13 cellular contexts compared by ENCODE assay signal in genomic region chr6:22042713-22043112, GRCh38.
DNase-seq lines count a peak whose midpoint lies in the region; ATAC-seq, FAIRE-seq and TF ChIP-seq lines count a peak whose summit lies in the region.
"Had no signal": no experiment of that assay in that cellular context is flagged by ENCODE, and none has a peak within 500 bp of the region (broad histone marks: within the 10 kb centered on the region; RNA-seq: fewer than 3 reads in every experiment).

No MANE protein-coding gene starts in this region.

- H3K36me3 Mint-ChIP-seq in astrocyte (ENCODE audit: low read depth, unreplicated experiment): peaks cover 25% of the 10 kb centered on the region
- H3K36me3 Mint-ChIP-seq in activated naive CD8-positive, alpha-beta T cell treated with anti-CD3 and anti-CD28 coated beads for 36 hours: no peaks in the 10 kb centered on the region

- in situ Hi-C loops in ACHN (cut with HindIII; ENCODE audit: low pct_ligation_motif_present, low pct_unique_long_range_greater_than_20kb, low sequenced_read_pairs): no loop called here

- ATAC-seq in left cardiac atrium (peak; percentile 18 to 58), sciatic nerve (peak; percentile 68), GM18505 (IDR thresholded peaks at IDR 0.05; ENCODE audit: unreplicated experiment) (no peak), HG02610 (IDR thresholded peaks at IDR 0.05; ENCODE audit: unreplicated experiment) (no peak)

- H3K4me3 Mint-ChIP-seq in astrocyte (ENCODE audit: unreplicated experiment): no peak overlapping the region
- no peak overlapping the region for H3K4me3 Mint-ChIP-seq in activated naive CD8-positive, alpha-beta T cell treated with anti-CD3 and anti-CD28 coated beads for 36 hours
- H3K4me3 Mint-ChIP-seq: T-helper 2 cell treated with Interferon-gamma antibody and Interleukin-4, amounts not matched to agents 5 μg/mL and 100 μg/mL, for 36 hours had no signal

- DNase-seq in ACHN (peak; percentile 66), astrocyte (ENCODE audit: low read depth) (no peak), left cardiac atrium (peak; percentile 35), sciatic nerve (ENCODE audit: low spot score) (no peak), MV-4-11 (lab: John Stamatoyannopoulos, UW) (no peak)
- no peak for DNase-seq in activated naive CD8-positive, alpha-beta T cell treated with anti-CD3 and anti-CD28 coated beads for 36 hours
- DNase-seq: activated CD4-positive, alpha-beta T cell treated with anti-CD3 and anti-CD28 coated beads, Interleukin-2, amount 50 U/mL, for 1 hour; activated effector memory CD4-positive, alpha-beta T cell treated with anti-CD3 and anti-CD28 coated beads, Interleukin-2, amount 50 U/mL, for 16 hours; testis had no signal

- H3K4me1 Mint-ChIP-seq in astrocyte (ENCODE audit: low read depth, unreplicated experiment): peaks cover 29% of the 10 kb centered on the region
- peaks cover 6% of the 10 kb centered on the region for H3K4me1 Mint-ChIP-seq in activated naive CD8-positive, alpha-beta T cell treated with anti-CD3 and anti-CD28 coated beads for 36 hours

- no peaks in the 10 kb centered on the region for H3K27me3 Mint-ChIP-seq in astrocyte (ENCODE audit: low read depth, unreplicated experiment)
- peaks cover 8% of the 10 kb centered on the region for H3K27me3 Mint-ChIP-seq in activated naive CD8-positive, alpha-beta T cell treated with anti-CD3 and anti-CD28 coated beads for 36 hours

- peak overlapping the region; percentile 79 for H3K27ac Mint-ChIP-seq in astrocyte (ENCODE audit: unreplicated experiment)
- H3K27ac Mint-ChIP-seq in activated naive CD8-positive, alpha-beta T cell treated with anti-CD3 and anti-CD28 coated beads for 36 hours: no peak overlapping the region
- H3K27ac Mint-ChIP-seq: T-helper 2 cell treated with Interferon-gamma antibody and Interleukin-4, amounts not matched to agents 5 μg/mL and 100 μg/mL, for 36 hours had no signal

- no peaks in the 10 kb centered on the region for H3K27me3 ChIP-seq in astrocyte (ENCODE audit: insufficient read depth, low read length)
- H3K27me3 ChIP-seq: testis had no signal

- no peak overlapping the region for H2AFZ ChIP-seq in astrocyte (ENCODE audit: low read depth, low read length)

- no peaks in the 10 kb centered on the region for H3K9me3 ChIP-seq in astrocyte (ENCODE audit: insufficient read depth, low read depth, low read length)
- H3K9me3 ChIP-seq: testis had no signal

- intact Hi-C loops in left cardiac atrium (cut with DNase I): no loop called here
- intact Hi-C loops in sciatic nerve (cut with DNase I): no loop called here

- H3K79me2 ChIP-seq in astrocyte (ENCODE audit: insufficient read depth, low read length): no peaks in the 10 kb centered on the region

- no peak for TF ChIP-seq CTCF in astrocyte (IDR thresholded peaks at IDR 0.05; ENCODE audit: insufficient read depth, low read depth, low read length)

- peak overlapping the region; percentile 21 for H3K27ac ChIP-seq in astrocyte (ENCODE audit: low read depth, low read length)
- H3K27ac ChIP-seq: epithelial cell of prostate had no signal

- no peaks in the 10 kb centered on the region for H3K36me3 ChIP-seq in astrocyte (ENCODE audit: insufficient read depth, low read length)

- peaks cover 13% of the 10 kb centered on the region for H3K9me3 Mint-ChIP-seq in astrocyte (ENCODE audit: unreplicated experiment)
- H3K9me3 Mint-ChIP-seq in activated naive CD8-positive, alpha-beta T cell treated with anti-CD3 and anti-CD28 coated beads for 36 hours: peaks cover 6% of the 10 kb centered on the region

- FAIRE-seq in astrocyte (lab: Jason Lieb, UNC): no peak

- peaks cover 8% of the 10 kb centered on the region for H3K4me1 ChIP-seq in astrocyte (ENCODE audit: insufficient read depth, low read length)

- no peak overlapping the region for H3K9ac ChIP-seq in astrocyte (ENCODE audit: low read length)

- H3K4me3 ChIP-seq in astrocyte (ENCODE audit: insufficient read depth, low read depth, low read length): no peak overlapping the region
- H3K4me3 ChIP-seq: testis had no signal

- TF ChIP-seq POLR2A in GM18505 (IDR thresholded peaks at IDR 0.05; ENCODE audit: borderline replicate concordance, extremely low read depth, insufficient read depth, insufficient read length): no peak

- no peaks in the 10 kb centered on the region for H4K20me1 ChIP-seq in astrocyte (ENCODE audit: insufficient read depth, low read length)

- H3K4me2 ChIP-seq in astrocyte (ENCODE audit: low read length): no peak overlapping the region

Comparison
In these comparisons a context has a peak if more than half of its experiments do, and no peak if none do; other contexts are left out.
1. DNase-seq: peak in ACHN (single experiment) and left cardiac atrium (single experiment); none in astrocyte (single experiment), sciatic nerve (single experiment), activated naive CD8-positive, alpha-beta T cell treated with anti-CD3 and anti-CD28 coated beads for 36 hours (single experiment) and MV-4-11 (single experiment).
2. ATAC-seq: peak in left cardiac atrium (2 of 2) and sciatic nerve (single experiment); none in GM18505 (single experiment) and HG02610 (single experiment).